Comparison of ENCODE assay signal across 16 cellular contexts in genomic region chr4:128428397-128428796, GRCh38.
DNase-seq lines count a peak whose midpoint lies in the region; ATAC-seq, FAIRE-seq and TF ChIP-seq lines count a peak whose summit lies in the region.
"Had no signal": no experiment of that assay in that cellular context is flagged by ENCODE, and none has a peak within 500 bp of the region (broad histone marks: within the 10 kb centered on the region; RNA-seq: fewer than 3 reads in every experiment).

No MANE protein-coding gene starts in this region.

- H3K27me3 ChIP-seq in left ventricle myocardium inferior (ENCODE audit: low read depth) (no peaks in the 10 kb centered on the region), adipocyte (replicated peaks; ENCODE audit: control insufficient read depth, insufficient read depth, low read length) (no peaks in the 10 kb centered on the region), keratinocyte (ENCODE audit: control insufficient read depth, extremely low read depth, insufficient read depth, low read length) (no peaks in the 10 kb centered on the region), upper lobe of right lung (no peaks in the 10 kb centered on the region)
- H3K27me3 ChIP-seq: heart left ventricle had no signal

- intact Hi-C loops in left ventricle myocardium inferior (cut with micrococcal nuclease) (no loop called here), Right ventricle myocardium inferior (cut with DNase I) (loop anchor here (5.0 kb wide), 1 partner anchor 36 kb away; no protein-coding TSS in a partner anchor), upper lobe of right lung (cut with DNase I) (no loop called here)

- no peak for FAIRE-seq in keratinocyte (lab: Jason Lieb, UNC)
- FAIRE-seq: colon had no signal

- H2AFZ ChIP-seq in keratinocyte (ENCODE audit: control insufficient read depth, low read length), result no peak overlapping the region

- TF ChIP-seq CTCF in left ventricle myocardium inferior (IDR thresholded peaks at IDR 0.05; ENCODE audit: borderline replicate concordance), result no peak
- no peak for TF ChIP-seq CTCF in keratinocyte (optimal IDR thresholded peaks at IDR 0.05 in 1 of 3, IDR thresholded peaks at IDR 0.05 in 1 of 3, conservative IDR thresholded peaks at IDR 0.05 in 1 of 3; ENCODE audit: extremely low read depth in 1 of 3, insufficient read depth in 2 of 3, low read length in 3 of 3)
- no peak for TF ChIP-seq CTCF in upper lobe of right lung (IDR thresholded peaks at IDR 0.05)

- H3K79me2 ChIP-seq in keratinocyte (ENCODE audit: control insufficient read depth, insufficient read depth, low read length), result peaks cover 21% of the 10 kb centered on the region

- H3K4me1 ChIP-seq in left ventricle myocardium inferior (peaks cover 31% of the 10 kb centered on the region), adipocyte (ENCODE audit: control insufficient read depth, insufficient read depth, low read length) (peaks cover 34% of the 10 kb centered on the region), keratinocyte (ENCODE audit: control insufficient read depth, extremely low read depth, insufficient read depth, low read length) (peaks cover 18% of the 10 kb centered on the region), upper lobe of right lung (no peaks in the 10 kb centered on the region)

- DNase-seq in left ventricle myocardium inferior, result no peak
- no peak for DNase-seq in Right ventricle myocardium inferior (ENCODE audit: missing footprints)
- no peak for DNase-seq in adipocyte (ENCODE audit: low read depth)
- no peak for DNase-seq in keratinocyte (ENCODE audit: low read depth, low spot score)
- no peak for DNase-seq in upper lobe of right lung
- no peak for DNase-seq in stimulated activated CD8-positive, alpha-beta memory T cell treated with anti-CD3 and anti-CD28 coated beads, Interleukin-4, amount 100 ng/mL, for 48 hours
- DNase-seq in substantia nigra (lab: John Stamatoyannopoulos, UW), result no peak
- DNase-seq: activated CD4-positive, alpha-beta T cell treated with anti-CD3 and anti-CD28 coated beads for 36 hours; NCI-H1417 treated with DMSO at 0.1 percent for 48 hours; nucleus accumbens; retina; T-helper 1 cell had no signal

- peak overlapping the region; percentile 45 for H3K27ac ChIP-seq in left ventricle myocardium inferior (replicated peaks)
- no peak overlapping the region for H3K27ac ChIP-seq in keratinocyte (ENCODE audit: control insufficient read depth, insufficient read depth, low read length)
- H3K27ac ChIP-seq in upper lobe of right lung, result peak overlapping the region; percentile 56
- no peak overlapping the region for H3K27ac ChIP-seq in substantia nigra (ENCODE audit: low read depth, low read length, poor library complexity, severe bottlenecking)

- H4K20me1 ChIP-seq in keratinocyte (ENCODE audit: control insufficient read depth, extremely low read depth, insufficient read depth, low read length), result no peaks in the 10 kb centered on the region

- H3K9me1 ChIP-seq in keratinocyte (ENCODE audit: control insufficient read depth, extremely low read depth, insufficient read depth, low read length), result no peaks in the 10 kb centered on the region

- no peak for ATAC-seq in Right ventricle myocardium inferior
- peak; percentile 66 for ATAC-seq in upper lobe of right lung
- no peak for ATAC-seq in HG03280 (IDR thresholded peaks at IDR 0.05; ENCODE audit: unreplicated experiment)
- ATAC-seq: activated CD4-positive, alpha-beta T cell treated with anti-CD3 and anti-CD28 coated beads for 36 hours; activated naive CD4-positive, alpha-beta T cell treated with anti-CD3 and anti-CD28 coated beads, Interleukin-2, amount 50 U/mL, for 72 hours had no signal

- H3K4me3 ChIP-seq in left ventricle myocardium inferior (peak overlapping the region; percentile 33), adipocyte (ENCODE audit: low read length) (peak overlapping the region; percentile 55), keratinocyte (ENCODE audit: control insufficient read depth in 2 of 3, extremely low read depth in 1 of 3, insufficient read depth in 2 of 3, low read depth in 1 of 3, low read length in 3 of 3) (peak overlapping the region; percentile 19 to 58 (median 28)), upper lobe of right lung (peak overlapping the region; percentile 19)

- H3K9me3 ChIP-seq in left ventricle myocardium inferior (replicated peaks), result peaks cover 22% of the 10 kb centered on the region
- H3K9me3 ChIP-seq in adipocyte (ENCODE audit: control insufficient read depth, low read length), result peaks cover 3% of the 10 kb centered on the region
- H3K9me3 ChIP-seq in keratinocyte (ENCODE audit: control insufficient read depth, low read depth, low read length), result no peaks in the 10 kb centered on the region
- H3K9me3 ChIP-seq in upper lobe of right lung, result no peaks in the 10 kb centered on the region

- peak overlapping the region; percentile 36 for H3K4me2 ChIP-seq in keratinocyte (ENCODE audit: control insufficient read depth, extremely low read depth, insufficient read depth, low read depth, low read length)

- dilution Hi-C loops in keratinocyte (cut with MboI; ENCODE audit: extremely low pct_ligation_motif_present, low sequenced_read_pairs), result no loop called here

- H3K9ac ChIP-seq in adipocyte (ENCODE audit: low read length), result peak overlapping the region; percentile 56
- H3K9ac ChIP-seq in keratinocyte (ENCODE audit: control insufficient read depth, extremely low read depth, insufficient read depth, low read length), result peak overlapping the region; percentile 41

- H3K36me3 ChIP-seq in left ventricle myocardium inferior (no peaks in the 10 kb centered on the region), adipocyte (ENCODE audit: control insufficient read depth, insufficient read depth, low read length, severe bottlenecking) (no peaks in the 10 kb centered on the region), keratinocyte (ENCODE audit: control insufficient read depth in 2 of 2, extremely low read depth in 1 of 2, insufficient read depth in 2 of 2, low read length in 2 of 2) (no peaks in the 10 kb centered on the region), upper lobe of right lung (no peaks in the 10 kb centered on the region)
- H3K36me3 ChIP-seq: heart left ventricle had no signal

Comparison
In these comparisons a context has a peak if more than half of its experiments do, and no peak if none do; other contexts are left out.
1. H3K27ac ChIP-seq: peak in left ventricle myocardium inferior (single experiment) and upper lobe of right lung (single experiment); none in keratinocyte (single experiment) and substantia nigra (single experiment).
2. Peak in every context shown above with its lines, with median percentiles within 50 percentile points of each other: H3K4me3 ChIP-seq.